Comparison of ENCODE assay signal across 1 cellular context in the genomic region with DNA sequence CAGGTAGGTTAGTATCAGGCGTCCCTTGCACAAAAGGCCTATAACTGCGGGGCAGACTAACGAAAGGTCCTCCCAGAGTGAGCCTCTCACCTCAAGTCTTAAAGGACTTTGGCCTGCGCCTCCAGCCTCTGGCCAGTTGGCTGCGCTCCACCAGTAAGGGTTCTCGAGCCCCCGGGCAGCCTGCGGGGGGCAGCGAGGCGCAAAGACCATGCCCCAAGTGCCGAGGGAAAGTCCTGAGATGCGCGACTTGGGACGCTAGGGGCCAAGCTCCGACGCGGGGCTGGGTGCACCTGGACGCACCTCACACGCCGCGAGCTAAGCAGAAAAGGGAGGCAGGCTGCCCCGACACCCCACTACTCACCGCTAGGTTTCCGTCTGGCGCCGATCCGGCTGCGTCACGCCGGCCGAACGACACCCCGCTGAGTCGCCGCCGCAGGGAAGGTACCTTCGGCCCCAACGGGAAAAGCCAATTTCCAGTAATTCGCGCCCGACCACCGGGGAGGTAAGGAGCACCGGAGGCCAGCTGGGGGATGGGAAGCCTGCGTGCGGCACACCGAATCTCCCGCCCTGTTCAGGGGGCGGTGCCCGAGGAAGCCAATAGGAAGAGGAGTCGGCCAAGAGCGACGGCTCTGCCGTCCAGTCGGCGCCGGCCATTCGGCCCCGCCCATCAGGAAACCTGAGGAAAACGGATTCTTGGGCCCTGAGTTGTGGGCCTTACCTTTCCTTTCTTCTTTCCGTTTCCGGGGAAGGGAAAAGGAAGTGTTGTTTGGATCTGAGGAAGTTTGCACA.
A peak's percentile ranks its signal among the peaks of the same experiment; 100 is the strongest.
TF ChIP-seq lines count a peak whose summit lies in the region.

ORC2 (minus strand) TSS at position 532 of the 789 bp plus-strand sequence. CDS start 5,537 bp downstream, outside the sequence.

TF ChIP-seq in K562, 482 proteins besides CTCF, POLR2A, EP300 and RAD21 (continued from another document and continues in another):
- TF ChIP-seq ZBTB11 (CRISPR knock-in tag; IDR thresholded peaks at IDR 0.05) (peak in 1 of 3 experiments; percentile 50; a peak in 2 of 6 replicates), RBM15 (IDR thresholded peaks at IDR 0.05; ENCODE audit: insufficient read depth, low read length) (no peak), DLX4 (CRISPR knock-in tag; IDR thresholded peaks at IDR 0.05) (no peak), EZH2 (IDR thresholded peaks at IDR 0.05; ENCODE audit: borderline replicate concordance, low read depth, low read length) (no peak), PCBP2 (IDR thresholded peaks at IDR 0.05; ENCODE audit: low read depth, low read length, poor library complexity, severe bottlenecking) (no peak), MLLT1 (IDR thresholded peaks at IDR 0.05) (no peak; a peak in 1 of 4 replicates), SRSF7 (optimal IDR thresholded peaks at IDR 0.05; ENCODE audit: low read depth, low read length) (no peak), JUN (IDR thresholded peaks at IDR 0.05; ENCODE audit: borderline replicate concordance, low read depth, low read length) (no peak), JUN (CRISPR knock-in tag; IDR thresholded peaks at IDR 0.05; ENCODE audit: borderline replicate concordance) (no peak), NCOA4 (IDR thresholded peaks at IDR 0.05; ENCODE audit: partially characterized antibody) (no peak), SNRNP70 (optimal IDR thresholded peaks at IDR 0.05; ENCODE audit: low read depth, low read length) (no peak), MEIS2 (IDR thresholded peaks at IDR 0.05; ENCODE audit: partially characterized antibody) (no peak), CBX3 (IDR thresholded peaks at IDR 0.05; ENCODE audit: borderline replicate concordance in 1 of 2, low read length in 2 of 2) (peak in 1 of 2 experiments; percentile 21; a peak in 1 of 3 replicates), TSC22D4 (tag; IDR thresholded peaks at IDR 0.05) (no peak), SETDB1 (IDR thresholded peaks at IDR 0.05; ENCODE audit: low read length) (no peak), TAF7 (tag; IDR thresholded peaks at IDR 0.05) (peak; percentile 9; the same call in 1 of the 2 replicates), ETS2 (tag; IDR thresholded peaks at IDR 0.05; ENCODE audit: borderline replicate concordance, poor library complexity, severe bottlenecking) (no peak), CHD7 (IDR thresholded peaks at IDR 0.05; ENCODE audit: low read depth, low read length) (no peak), FOS (IDR thresholded peaks at IDR 0.05; ENCODE audit: extremely low read depth, insufficient read length) (peak; percentile 89), ZNF184 (CRISPR knock-in tag; IDR thresholded peaks at IDR 0.05) (no peak)
- TF ChIP-seq, protein P1, sequence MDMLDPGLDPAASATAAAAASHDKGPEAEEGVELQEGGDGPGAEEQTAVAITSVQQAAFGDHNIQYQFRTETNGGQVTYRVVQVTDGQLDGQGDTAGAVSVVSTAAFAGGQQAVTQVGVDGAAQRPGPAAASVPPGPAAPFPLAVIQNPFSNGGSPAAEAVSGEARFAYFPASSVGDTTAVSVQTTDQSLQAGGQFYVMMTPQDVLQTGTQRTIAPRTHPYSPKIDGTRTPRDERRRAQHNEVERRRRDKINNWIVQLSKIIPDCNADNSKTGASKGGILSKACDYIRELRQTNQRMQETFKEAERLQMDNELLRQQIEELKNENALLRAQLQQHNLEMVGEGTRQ (CRISPR knock-in tag; IDR thresholded peaks at IDR 0.05), result no peak
- TF ChIP-seq, protein P2, sequence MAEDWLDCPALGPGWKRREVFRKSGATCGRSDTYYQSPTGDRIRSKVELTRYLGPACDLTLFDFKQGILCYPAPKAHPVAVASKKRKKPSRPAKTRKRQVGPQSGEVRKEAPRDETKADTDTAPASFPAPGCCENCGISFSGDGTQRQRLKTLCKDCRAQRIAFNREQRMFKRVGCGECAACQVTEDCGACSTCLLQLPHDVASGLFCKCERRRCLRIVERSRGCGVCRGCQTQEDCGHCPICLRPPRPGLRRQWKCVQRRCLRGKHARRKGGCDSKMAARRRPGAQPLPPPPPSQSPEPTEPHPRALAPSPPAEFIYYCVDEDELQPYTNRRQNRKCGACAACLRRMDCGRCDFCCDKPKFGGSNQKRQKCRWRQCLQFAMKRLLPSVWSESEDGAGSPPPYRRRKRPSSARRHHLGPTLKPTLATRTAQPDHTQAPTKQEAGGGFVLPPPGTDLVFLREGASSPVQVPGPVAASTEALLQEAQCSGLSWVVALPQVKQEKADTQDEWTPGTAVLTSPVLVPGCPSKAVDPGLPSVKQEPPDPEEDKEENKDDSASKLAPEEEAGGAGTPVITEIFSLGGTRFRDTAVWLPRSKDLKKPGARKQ (CRISPR knock-in tag; IDR thresholded peaks at IDR 0.05), result no peak
- TF ChIP-seq, protein P3, sequence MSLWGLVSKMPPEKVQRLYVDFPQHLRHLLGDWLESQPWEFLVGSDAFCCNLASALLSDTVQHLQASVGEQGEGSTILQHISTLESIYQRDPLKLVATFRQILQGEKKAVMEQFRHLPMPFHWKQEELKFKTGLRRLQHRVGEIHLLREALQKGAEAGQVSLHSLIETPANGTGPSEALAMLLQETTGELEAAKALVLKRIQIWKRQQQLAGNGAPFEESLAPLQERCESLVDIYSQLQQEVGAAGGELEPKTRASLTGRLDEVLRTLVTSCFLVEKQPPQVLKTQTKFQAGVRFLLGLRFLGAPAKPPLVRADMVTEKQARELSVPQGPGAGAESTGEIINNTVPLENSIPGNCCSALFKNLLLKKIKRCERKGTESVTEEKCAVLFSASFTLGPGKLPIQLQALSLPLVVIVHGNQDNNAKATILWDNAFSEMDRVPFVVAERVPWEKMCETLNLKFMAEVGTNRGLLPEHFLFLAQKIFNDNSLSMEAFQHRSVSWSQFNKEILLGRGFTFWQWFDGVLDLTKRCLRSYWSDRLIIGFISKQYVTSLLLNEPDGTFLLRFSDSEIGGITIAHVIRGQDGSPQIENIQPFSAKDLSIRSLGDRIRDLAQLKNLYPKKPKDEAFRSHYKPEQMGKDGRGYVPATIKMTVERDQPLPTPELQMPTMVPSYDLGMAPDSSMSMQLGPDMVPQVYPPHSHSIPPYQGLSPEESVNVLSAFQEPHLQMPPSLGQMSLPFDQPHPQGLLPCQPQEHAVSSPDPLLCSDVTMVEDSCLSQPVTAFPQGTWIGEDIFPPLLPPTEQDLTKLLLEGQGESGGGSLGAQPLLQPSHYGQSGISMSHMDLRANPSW (CRISPR knock-in tag; IDR thresholded peaks at IDR 0.05), result 0 out of 2 replicates have a peak, but pooled peaks have one; percentile 46
